5 cellular contexts compared by ENCODE assay signal in the genomic region with DNA sequence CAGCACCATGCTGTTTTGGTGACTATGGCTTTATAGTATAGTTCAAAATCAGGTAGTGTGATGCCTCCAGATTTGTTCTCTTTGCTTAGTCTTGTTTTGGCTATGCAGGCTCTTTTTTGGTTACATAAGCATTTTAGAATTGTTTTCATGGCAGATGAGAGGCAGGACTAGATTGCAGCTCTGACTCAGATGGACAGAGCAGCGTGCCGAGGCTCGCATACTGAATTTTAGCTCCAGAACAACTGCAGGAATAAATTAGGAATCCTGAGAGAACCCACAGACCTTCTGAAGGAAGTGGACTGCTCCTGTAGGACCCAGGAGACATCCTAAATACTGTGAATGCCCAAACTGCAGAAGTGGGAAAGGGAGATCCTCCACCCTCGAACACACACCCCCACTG.
"Had no signal": no experiment of that assay in that cellular context is flagged by ENCODE, and none has a peak within 500 bp of the region (broad histone marks: within the 10 kb centered on the region; RNA-seq: fewer than 3 reads in every experiment).

No MANE protein-coding gene starts in this region.

- H3K4me2 ChIP-seq: GM23338 had no signal

- DNase-seq: H9, HCEC 1CT had no signal

- H2AFZ ChIP-seq: GM23338 had no signal

- H3K27ac ChIP-seq: HL-60 had no signal

- ATAC-seq: GM23338, HepG2 had no signal

- H3K4me3 ChIP-seq: GM23338 had no signal
